Comparison of ENCODE assay signal across 25 cellular contexts in genomic region chrX:44382871-44383270, GRCh38. TPM values are rescaled to one million over a fixed set of nuclear protein-coding genes. Genes with fewer than 3 reads are reported as not detected.
"Had no signal": no experiment of that assay in that cellular context is flagged by ENCODE, and none has a peak within 500 bp of the region (broad histone marks: within the 10 kb centered on the region; RNA-seq: fewer than 3 reads in every experiment).

No MANE protein-coding gene starts in this region.

- H3K4me3 ChIP-seq: coronary artery, heart left ventricle, lung, pancreas, suprapubic skin, thyroid gland had no signal

- H3K27me3 ChIP-seq: pancreas, suprapubic skin, thyroid gland had no signal

- DNase-seq: effector CD4-positive, alpha-beta T cell; endodermal cell; erythroblast; foreskin melanocyte; heart left ventricle; hippocampal formation; left colon; left ventricle myocardium superior; mesenchymal stem cell; midbrain; naive B cell; occipital lobe; pancreas; right cardiac atrium; stimulated activated CD4-positive, alpha-beta T cell treated with anti-CD3 and anti-CD28 coated beads, Interleukin-4, amount 100 ng/mL, for 1 hour; stimulated activated CD8-positive, alpha-beta memory T cell treated with anti-CD3 and anti-CD28 coated beads, Interleukin-4, amount 100 ng/mL, for 48 hours; stimulated activated naive CD8-positive, alpha-beta T cell treated with anti-CD3 and anti-CD28 coated beads, Interleukin-15, Interleukin-2, amounts not matched to agents 100 U/mL and 50 U/mL, for 24 hours; thyroid gland had no signal

- H3K4me1 ChIP-seq: heart left ventricle, pancreas, suprapubic skin, thyroid gland had no signal

- H3K9me3 ChIP-seq: heart left ventricle, pancreas, suprapubic skin, thyroid gland had no signal

- H3K27ac ChIP-seq: coronary artery, heart left ventricle, pancreas, suprapubic skin, thyroid gland had no signal

- FAIRE-seq: endothelial cell of umbilical vein, pancreas, urothelium cell line had no signal

- ATAC-seq: heart left ventricle; left colon; left ventricle myocardium superior; pancreas; right cardiac atrium; stimulated activated effector memory CD8-positive, alpha-beta T cell treated with anti-CD3 and anti-CD28 coated beads, Interleukin-12 subunit alpha, Interleukin-12 subunit beta, amount 100 ng/mL, for 72 hours; stimulated activated naive CD8-positive, alpha-beta T cell treated with anti-CD3 and anti-CD28 coated beads, Interleukin-15, Interleukin-2, amounts not matched to agents 100 U/mL and 50 U/mL, for 24 hours had no signal

- H3K36me3 ChIP-seq: heart left ventricle, pancreas, suprapubic skin, thyroid gland had no signal

RNA-seq across cellular contexts. Expression of gene EFHC2, which starts 39.4 kb away (rescaled TPM):
- total RNA-seq: dermis microvascular lymphatic vessel endothelial cell, endothelial cell of umbilical vein had no signal
- polyA plus RNA-seq: endothelial cell of umbilical vein had no signal
